8 cellular contexts compared by ENCODE assay signal in the genomic region with DNA sequence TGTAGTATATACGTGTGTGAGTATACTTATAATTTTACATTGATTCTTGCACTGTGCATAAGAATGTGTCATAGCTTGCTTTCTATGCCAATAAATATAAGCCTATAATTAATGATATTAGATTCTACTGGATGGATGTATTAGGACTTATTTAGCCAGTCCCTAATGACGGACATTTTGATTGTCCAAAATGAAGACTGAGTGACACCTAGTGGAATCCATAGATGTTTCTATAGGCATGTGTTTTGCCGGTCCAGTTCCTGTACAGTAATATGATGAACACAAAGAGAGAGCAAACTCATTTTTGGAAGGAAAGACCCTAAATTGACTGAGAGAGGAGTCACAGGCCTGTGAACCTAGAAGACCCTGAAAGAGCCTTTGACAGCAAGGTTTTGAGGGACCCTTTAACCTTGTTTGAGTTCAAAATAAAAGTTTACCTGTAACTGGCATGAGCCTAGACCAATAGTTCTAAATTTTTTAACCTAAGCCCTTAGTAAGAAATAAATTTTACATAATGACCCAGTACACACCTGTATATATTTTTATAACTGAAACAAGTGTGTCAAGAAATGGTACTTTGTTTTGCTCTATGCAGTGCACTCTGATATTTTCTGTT. TPM values are rescaled to one million over a fixed set of nuclear protein-coding genes. Genes with fewer than 3 reads are reported as not detected.
A peak's percentile ranks its signal among the peaks of the same experiment; 100 is the strongest.
DNase-seq lines count a peak whose midpoint lies in the region; ATAC-seq, FAIRE-seq and TF ChIP-seq lines count a peak whose summit lies in the region.

No MANE protein-coding gene starts in this region.

- H3K27ac Mint-ChIP-seq in Caco-2 (ENCODE audit: unreplicated experiment) = no peak overlapping the region
- no peak overlapping the region for H3K27ac Mint-ChIP-seq in activated T-helper 17 cell treated with anti-CD3 and anti-CD28 coated beads, Interleukin-2, amount 50 U/mL, for 72 hours
- H3K27ac Mint-ChIP-seq in activated naive CD8-positive, alpha-beta T cell treated with anti-CD3 and anti-CD28 coated beads, Interleukin-2, amount 50 U/mL, for 24 hours = no peak overlapping the region

- BruUV-seq in Caco-2 (replicated peaks; lab: Mats Ljungman, UMichigan) = no TSS peak

- in situ Hi-C loops in KBM-7 (cut with MboI; ENCODE audit: low pct_unique_long_range_greater_than_20kb, low sequenced_read_pairs) = no loop called here
- in situ Hi-C loops in astrocyte of the spinal cord (cut with HindIII; ENCODE audit: low sequenced_read_pairs) = no loop called here

- FAIRE-seq in pancreas (lab: Jason Lieb, UNC) = no peak

- intact Hi-C loops in Caco-2 (cut with micrococcal nuclease; ENCODE audit: unreplicated experiment) (loop anchor here (1.0 to 10.0 kb wide), 8 partner anchors 65 to 509 kb away; a partner anchor contains a TSS), pancreas (cut with DNase I) (loop anchor here in 1 of 3 donors (10.0 kb wide), 1 partner anchor 249 kb away; no protein-coding TSS in a partner anchor)

- no peak overlapping the region for H3K27ac ChIP-seq in pancreas

- 30 to 35% methylated on average over 3 of the region's 3 CpGs for WGBS in pancreas, 2 donors

- H3K36me3 ChIP-seq in Caco-2 (ENCODE audit: control insufficient read depth, insufficient read depth, low read length) (no peaks in the 10 kb centered on the region), pancreas (no peaks in the 10 kb centered on the region)

- POLR2A ChIA-PET in Caco-2 (lab: Charles Lee) = no interaction called here

- no peak overlapping the region for H3K4me3 Mint-ChIP-seq in Caco-2 (ENCODE audit: unreplicated experiment)
- H3K4me3 Mint-ChIP-seq in activated T-helper 17 cell treated with anti-CD3 and anti-CD28 coated beads, Interleukin-2, amount 50 U/mL, for 72 hours = no peak overlapping the region
- no peak overlapping the region for H3K4me3 Mint-ChIP-seq in activated naive CD8-positive, alpha-beta T cell treated with anti-CD3 and anti-CD28 coated beads, Interleukin-2, amount 50 U/mL, for 24 hours

- H3K36me3 Mint-ChIP-seq in Caco-2 (ENCODE audit: insufficient read depth, unreplicated experiment) = peaks cover 93% of the 10 kb centered on the region
- H3K36me3 Mint-ChIP-seq in activated T-helper 17 cell treated with anti-CD3 and anti-CD28 coated beads, Interleukin-2, amount 50 U/mL, for 72 hours (ENCODE audit: low read depth) = no peaks in the 10 kb centered on the region
- no peaks in the 10 kb centered on the region for H3K36me3 Mint-ChIP-seq in activated naive CD8-positive, alpha-beta T cell treated with anti-CD3 and anti-CD28 coated beads, Interleukin-2, amount 50 U/mL, for 24 hours (ENCODE audit: low read depth)

- DNase-seq in Caco-2 (peak in 1 of 2 experiments; percentile 53), KBM-7 (peak; percentile 41), astrocyte of the spinal cord (ENCODE audit: low read depth, low spot score) (peak; percentile 47), pancreas (no peak), NOMO-1 treated with dmso at 0.1 percent for 144 hours (lab: John Stamatoyannopoulos, UW; ENCODE audit: unreplicated experiment) (no peak)
- DNase-seq in activated naive CD8-positive, alpha-beta T cell treated with anti-CD3 and anti-CD28 coated beads, Interleukin-2, amount 50 U/mL, for 24 hours = no peak

- CTCF ChIA-PET in Caco-2 (lab: Charles Lee) = interaction anchor here (2.7 to 2.8 kb wide), 2 partner anchors 65 to 254 kb away, joined by 10 to 15 read pairs; no protein-coding TSS in a partner anchor

- H3K9me3 Mint-ChIP-seq in Caco-2 (ENCODE audit: unreplicated experiment) = no peaks in the 10 kb centered on the region
- H3K9me3 Mint-ChIP-seq in activated T-helper 17 cell treated with anti-CD3 and anti-CD28 coated beads, Interleukin-2, amount 50 U/mL, for 72 hours = no peaks in the 10 kb centered on the region
- H3K9me3 Mint-ChIP-seq in activated naive CD8-positive, alpha-beta T cell treated with anti-CD3 and anti-CD28 coated beads, Interleukin-2, amount 50 U/mL, for 24 hours = no peaks in the 10 kb centered on the region

- no peaks in the 10 kb centered on the region for H3K27me3 ChIP-seq in Caco-2 (replicated peaks; ENCODE audit: control insufficient read depth, insufficient read depth, low read length)
- H3K27me3 ChIP-seq in pancreas = no peaks in the 10 kb centered on the region

- TF ChIP-seq CTCF in Caco-2 (IDR thresholded peaks at IDR 0.05; ENCODE audit: insufficient read depth in 1 of 2, low read depth in 1 of 2, low read length in 1 of 2, severe bottlenecking in 1 of 2, unreplicated experiment in 1 of 2) = peak; percentile 59 to 64
- peak; percentile 29 for TF ChIP-seq CTCF in astrocyte of the spinal cord (IDR thresholded peaks at IDR 0.05; ENCODE audit: low read depth, low read length)
- TF ChIP-seq CTCF in pancreas (IDR thresholded peaks at IDR 0.05) = peak in 1 of 4 donors; percentile 8

- H3K27me3 Mint-ChIP-seq in Caco-2 (ENCODE audit: insufficient read depth, unreplicated experiment) = no peaks in the 10 kb centered on the region
- H3K27me3 Mint-ChIP-seq in activated T-helper 17 cell treated with anti-CD3 and anti-CD28 coated beads, Interleukin-2, amount 50 U/mL, for 72 hours = peaks cover 3% of the 10 kb centered on the region
- H3K27me3 Mint-ChIP-seq in activated naive CD8-positive, alpha-beta T cell treated with anti-CD3 and anti-CD28 coated beads, Interleukin-2, amount 50 U/mL, for 24 hours = no peaks in the 10 kb centered on the region

- ATAC-seq in GM19372 (IDR thresholded peaks at IDR 0.05; ENCODE audit: low read depth, unreplicated experiment) (peak; percentile 79), pancreas (peak; percentile 65 to 86 (median 76))
- no peak for ATAC-seq in activated T-helper 17 cell treated with anti-CD3 and anti-CD28 coated beads, Interleukin-2, amount 50 U/mL, for 72 hours (replicated peaks)
- no peak for ATAC-seq in activated naive CD8-positive, alpha-beta T cell treated with anti-CD3 and anti-CD28 coated beads, Interleukin-2, amount 50 U/mL, for 24 hours

- no peaks in the 10 kb centered on the region for H3K9me3 ChIP-seq in Caco-2
- no peaks in the 10 kb centered on the region for H3K9me3 ChIP-seq in pancreas

- H3K4me1 Mint-ChIP-seq in Caco-2 (ENCODE audit: low read depth, unreplicated experiment) = peaks cover 69% of the 10 kb centered on the region
- H3K4me1 Mint-ChIP-seq in activated T-helper 17 cell treated with anti-CD3 and anti-CD28 coated beads, Interleukin-2, amount 50 U/mL, for 72 hours = no peaks in the 10 kb centered on the region
- H3K4me1 Mint-ChIP-seq in activated naive CD8-positive, alpha-beta T cell treated with anti-CD3 and anti-CD28 coated beads, Interleukin-2, amount 50 U/mL, for 24 hours = peaks cover 9% of the 10 kb centered on the region

- H3K4me1 ChIP-seq in Caco-2 = peaks cover 62% of the 10 kb centered on the region
- peaks cover 5 to 24% (median 18%) of the 10 kb centered on the region in 3 donors for H3K4me1 ChIP-seq in pancreas

- H3K4me3 ChIP-seq in Caco-2 (ENCODE audit: low read depth, low read length) (no peak overlapping the region), astrocyte of the spinal cord (ENCODE audit: low read depth, low read length) (no peak overlapping the region), pancreas (no peak overlapping the region)

RNA-seq across cellular contexts. Expression of a gene that starts 42.4 kb away (rescaled TPM):
- 5.3 and 6.1 TPM in 2 replicates for total RNA-seq in Caco-2 (2022)
- total RNA-seq in pancreas = 1 to 10 TPM in 5 of 6 donors, under 1 TPM in 1; 0.95 to 4.1 (median 2.7) TPM
- polyA plus RNA-seq in pancreas = 1 to 10 TPM in 1 of 2 donors, under 1 TPM in 1; 0.91 to 4.4 TPM
- 1 to 10 TPM; 1.8 to 2.3 TPM for total RNA-seq in activated T-helper 17 cell treated with anti-CD3 and anti-CD28 coated beads, Interleukin-2, amount 50 U/mL, for 72 hours

Comparison
In these comparisons a context has a peak if more than half of its experiments do, and no peak if none do; other contexts are left out.
1. DNase-seq: peak in KBM-7 (single experiment) and astrocyte of the spinal cord (single experiment); none in pancreas (0 of 6), NOMO-1 treated with dmso at 0.1 percent for 144 hours (single experiment) and activated naive CD8-positive, alpha-beta T cell treated with anti-CD3 and anti-CD28 coated beads, Interleukin-2, amount 50 U/mL, for 24 hours (single experiment).
2. ATAC-seq: peak in GM19372 (single experiment) and pancreas (4 of 4); none in activated T-helper 17 cell treated with anti-CD3 and anti-CD28 coated beads, Interleukin-2, amount 50 U/mL, for 72 hours (single experiment) and activated naive CD8-positive, alpha-beta T cell treated with anti-CD3 and anti-CD28 coated beads, Interleukin-2, amount 50 U/mL, for 24 hours (single experiment).